Comparison of ENCODE assay signal across 15 cellular contexts in genomic region chr22:31341386-31342088, GRCh38. TPM values are rescaled to one million over a fixed set of nuclear protein-coding genes. Genes with fewer than 3 reads are reported as not detected.
A peak's percentile ranks its signal among the peaks of the same experiment; 100 is the strongest.
DNase-seq lines count a peak whose midpoint lies in the region; ATAC-seq and TF ChIP-seq lines count a peak whose summit lies in the region.
"Had no signal": no experiment of that assay in that cellular context is flagged by ENCODE, and none has a peak within 500 bp of the region (broad histone marks: within the 10 kb centered on the region; RNA-seq: fewer than 3 reads in every experiment).

No MANE protein-coding gene starts in this region.

- no peak for TF ChIP-seq POLR2A in upper lobe of left lung (IDR thresholded peaks at IDR 0.05)

- no peaks in the 10 kb centered on the region for H3K27me3 ChIP-seq in upper lobe of left lung

- ATAC-seq in stimulated activated naive CD8-positive, alpha-beta T cell treated with anti-CD3 and anti-CD28 coated beads, Interleukin-15, Interleukin-2, amounts not matched to agents 100 U/mL and 50 U/mL, for 24 hours, result no peak
- no peak for ATAC-seq in activated naive CD8-positive, alpha-beta T cell treated with anti-CD3 and anti-CD28 coated beads, Interleukin-2, amount 50 U/mL, for 24 hours
- ATAC-seq in naive B cell (ENCODE audit: low read depth in 2 of 2), result no peak
- ATAC-seq in upper lobe of left lung (ENCODE audit: low FRiP score in 2 of 2), result no peak
- ATAC-seq: Panc1 had no signal

- no peaks in the 10 kb centered on the region for H3K27me3 Mint-ChIP-seq in stimulated activated naive CD8-positive, alpha-beta T cell treated with anti-CD3 and anti-CD28 coated beads, Interleukin-15, Interleukin-2, amounts not matched to agents 100 ng/mL and 50 ng/mL, for 24 hours
- H3K27me3 Mint-ChIP-seq in activated naive CD8-positive, alpha-beta T cell treated with anti-CD3 and anti-CD28 coated beads, Interleukin-2, amount 50 U/mL, for 24 hours, result no peaks in the 10 kb centered on the region
- no peaks in the 10 kb centered on the region for H3K27me3 Mint-ChIP-seq in naive B cell

- H3K4me1 ChIP-seq in upper lobe of left lung, result peaks cover 39 to 62% (median 43%) of the 10 kb centered on the region in 4 donors

- peaks cover 64% of the 10 kb centered on the region for H3K36me3 Mint-ChIP-seq in stimulated activated naive CD8-positive, alpha-beta T cell treated with anti-CD3 and anti-CD28 coated beads, Interleukin-15, Interleukin-2, amounts not matched to agents 100 ng/mL and 50 ng/mL, for 24 hours (ENCODE audit: low read depth)
- H3K36me3 Mint-ChIP-seq in activated naive CD8-positive, alpha-beta T cell treated with anti-CD3 and anti-CD28 coated beads, Interleukin-2, amount 50 U/mL, for 24 hours (ENCODE audit: low read depth), result peaks cover 52% of the 10 kb centered on the region
- H3K36me3 Mint-ChIP-seq in naive B cell, result peaks cover 0 to 14% of the 10 kb centered on the region in 2 donors

- no peak overlapping the region for H3K4me3 ChIP-seq in upper lobe of left lung

- H3K4me1 Mint-ChIP-seq in stimulated activated naive CD8-positive, alpha-beta T cell treated with anti-CD3 and anti-CD28 coated beads, Interleukin-15, Interleukin-2, amounts not matched to agents 100 ng/mL and 50 ng/mL, for 24 hours (ENCODE audit: low read depth), result peaks cover 76% of the 10 kb centered on the region
- H3K4me1 Mint-ChIP-seq in activated naive CD8-positive, alpha-beta T cell treated with anti-CD3 and anti-CD28 coated beads, Interleukin-2, amount 50 U/mL, for 24 hours, result peaks cover 74% of the 10 kb centered on the region
- peaks cover 51 to 83% (median 66%) of the 10 kb centered on the region in 3 donors for H3K4me1 Mint-ChIP-seq in naive B cell

- WGBS in upper lobe of left lung, 2 donors, result 80 to 89% methylated on average over 9 to 14 of the region's 14 CpGs

- no peaks in the 10 kb centered on the region for H3K9me3 ChIP-seq in upper lobe of left lung

- TF ChIP-seq EP300 in upper lobe of left lung (IDR thresholded peaks at IDR 0.05), result no peak

- no peak for TF ChIP-seq CTCF in upper lobe of left lung (IDR thresholded peaks at IDR 0.05)

- DNase-seq in stimulated activated naive CD8-positive, alpha-beta T cell treated with anti-CD3 and anti-CD28 coated beads, Interleukin-15, Interleukin-2, amounts not matched to agents 100 U/mL and 50 U/mL, for 24 hours, result no peak
- DNase-seq in activated naive CD8-positive, alpha-beta T cell treated with anti-CD3 and anti-CD28 coated beads, Interleukin-2, amount 50 U/mL, for 24 hours, result no peak
- no peak for DNase-seq in naive B cell
- DNase-seq in upper lobe of left lung, result no peak
- DNase-seq in islet precursor cell, result no peak
- DNase-seq in superior temporal gyrus (ENCODE audit: extremely low spot score), result no peak
- DNase-seq in hepatic stellate cell (ENCODE audit: low spot score), result no peak
- DNase-seq: effector CD4-positive, alpha-beta T cell; EL; foreskin melanocyte; HCEC 1CT; kidney glomerular epithelial cell; NCI-H1048 had no signal

- peak overlapping the region; percentile 97 for H3K27ac Mint-ChIP-seq in stimulated activated naive CD8-positive, alpha-beta T cell treated with anti-CD3 and anti-CD28 coated beads, Interleukin-15, Interleukin-2, amounts not matched to agents 100 ng/mL and 50 ng/mL, for 24 hours
- H3K27ac Mint-ChIP-seq in activated naive CD8-positive, alpha-beta T cell treated with anti-CD3 and anti-CD28 coated beads, Interleukin-2, amount 50 U/mL, for 24 hours, result peak overlapping the region; percentile 93
- H3K27ac Mint-ChIP-seq in naive B cell, result peak overlapping the region in 4 of 6 donors; percentile 31 to 93 (median 65)

- H3K9me3 Mint-ChIP-seq in stimulated activated naive CD8-positive, alpha-beta T cell treated with anti-CD3 and anti-CD28 coated beads, Interleukin-15, Interleukin-2, amounts not matched to agents 100 ng/mL and 50 ng/mL, for 24 hours, result no peaks in the 10 kb centered on the region
- no peaks in the 10 kb centered on the region for H3K9me3 Mint-ChIP-seq in activated naive CD8-positive, alpha-beta T cell treated with anti-CD3 and anti-CD28 coated beads, Interleukin-2, amount 50 U/mL, for 24 hours
- no peaks in the 10 kb centered on the region for H3K9me3 Mint-ChIP-seq in naive B cell

- H3K27ac ChIP-seq in upper lobe of left lung, result peak overlapping the region in 3 of 4 donors; percentile 0 to 92 (median 69)

- peak overlapping the region; percentile 91 for H3K4me3 Mint-ChIP-seq in stimulated activated naive CD8-positive, alpha-beta T cell treated with anti-CD3 and anti-CD28 coated beads, Interleukin-15, Interleukin-2, amounts not matched to agents 100 ng/mL and 50 ng/mL, for 24 hours
- peak overlapping the region; percentile 90 for H3K4me3 Mint-ChIP-seq in activated naive CD8-positive, alpha-beta T cell treated with anti-CD3 and anti-CD28 coated beads, Interleukin-2, amount 50 U/mL, for 24 hours
- H3K4me3 Mint-ChIP-seq in naive B cell, result peak overlapping the region in 4 of 8 donors; percentile 16 to 72 (median 51)

- peaks cover 3 to 55% (median 32%) of the 10 kb centered on the region in 4 donors for H3K36me3 ChIP-seq in upper lobe of left lung

RNA-seq across cellular contexts. Expression of gene PATZ1, which starts 4.6 kb away (rescaled TPM):
- 10 to 100 TPM; 13.3 to 24.9 (median 15.1) TPM for polyA plus RNA-seq in naive B cell (ENCODE audit: low read depth in 6 of 6)
- total RNA-seq in upper lobe of left lung, result 10 to 100 TPM; 18.2 to 29.7 (median 24.0) TPM

RNA-seq across cellular contexts. Expression of gene PIK3IP1, which starts 49.2 kb away (rescaled TPM):
- polyA plus RNA-seq in naive B cell (ENCODE audit: low read depth in 6 of 6), result 100 to 1,000 TPM; 107 to 235 (median 181) TPM
- 10 to 100 TPM; 38.9 to 97.1 (median 65.8) TPM for total RNA-seq in upper lobe of left lung

RNA-seq across cellular contexts. Expression of gene DRG1, which starts 57.9 kb away (rescaled TPM):
- polyA plus RNA-seq in naive B cell (ENCODE audit: low read depth in 6 of 6), result 100 to 1,000 TPM in 4 of 6 donors, 10 to 100 TPM in 2; 91.4 to 118 (median 110) TPM
- total RNA-seq in upper lobe of left lung, result 10 to 100 TPM; 32.8 to 49.3 (median 44.0) TPM
